14 cellular contexts compared by ENCODE assay signal in genomic region chr22:49928571-49929552, GRCh38. TPM values are rescaled to one million over a fixed set of nuclear protein-coding genes. Genes with fewer than 3 reads are reported as not detected.
DNase-seq lines count a peak whose midpoint lies in the region; ATAC-seq, FAIRE-seq and TF ChIP-seq lines count a peak whose summit lies in the region.
"Had no signal": no experiment of that assay in that cellular context is flagged by ENCODE, and none has a peak within 500 bp of the region (broad histone marks: within the 10 kb centered on the region; RNA-seq: fewer than 3 reads in every experiment).

No MANE protein-coding gene starts in this region.

- POLR2A ChIA-PET in OCI-LY7 (lab: Charles Lee) = no interaction called here

- no TSS peak for BruUV-seq in OCI-LY7 (replicated peaks; lab: Mats Ljungman, UMichigan)

- TF ChIP-seq POLR2A in right lobe of liver (IDR thresholded peaks at IDR 0.05) = no peak

- 20% methylated on average over 17 of the region's 71 CpGs for WGBS in right lobe of liver (ENCODE audit: insufficient coverage, low coverage, low lambda C conversion rate, missing lambda C conversion rate)
- WGBS in thymus = 45% methylated on average over 71 of the region's 71 CpGs

- DNase-seq in left ventricle myocardium inferior = no peak
- DNase-seq in Right ventricle myocardium inferior (ENCODE audit: missing footprints) = no peak
- DNase-seq in OCI-LY7 (ENCODE audit: low spot score) = no peak
- peak in 2 of 3 donors; percentile 36 to 62 for DNase-seq in right lobe of liver
- no peak for DNase-seq in BE2C
- DNase-seq in RCC 7860 (ENCODE audit: low spot score) = no peak
- no peak for DNase-seq in NCI-H1417 treated with DMSO at 0.1 percent for 48 hours (lab: John Stamatoyannopoulos, UW)

- no peaks in the 10 kb centered on the region for H4K20me1 ChIP-seq in OCI-LY7 (ENCODE audit: insufficient read depth, low read length)

- no peak overlapping the region for H2AFZ ChIP-seq in OCI-LY7 (ENCODE audit: low read length)

- H3K4me1 ChIP-seq in left ventricle myocardium inferior (peaks cover 52% of the 10 kb centered on the region), OCI-LY7 (ENCODE audit: insufficient read depth, low read length, poor library complexity, severe bottlenecking) (peaks cover 72% of the 10 kb centered on the region), right lobe of liver (peaks cover 0 to 15% (median 10%) of the 10 kb centered on the region in 4 donors), thymus (ENCODE audit: control insufficient read depth, insufficient read depth, low read length) (peaks cover 19% of the 10 kb centered on the region), BE2C (peaks cover 7% of the 10 kb centered on the region; the same call in 1 of the 2 replicates)

- no peaks in the 10 kb centered on the region for H3K79me2 ChIP-seq in OCI-LY7 (ENCODE audit: insufficient read depth, low read depth, low read length)

- H3K9me3 ChIP-seq in left ventricle myocardium inferior (replicated peaks) (no peaks in the 10 kb centered on the region), OCI-LY7 (ENCODE audit: low read length) (no peaks in the 10 kb centered on the region), right lobe of liver (no peaks in the 10 kb centered on the region), thymus (ENCODE audit: control insufficient read depth) (no peaks in the 10 kb centered on the region), BE2C (no peaks in the 10 kb centered on the region)
- H3K9me3 ChIP-seq: heart right ventricle, psoas muscle had no signal

- TF ChIP-seq CTCF in left ventricle myocardium inferior (IDR thresholded peaks at IDR 0.05; ENCODE audit: borderline replicate concordance) (no peak), OCI-LY7 (conservative IDR thresholded peaks at IDR 0.05; ENCODE audit: low read length) (no peak), right lobe of liver (IDR thresholded peaks at IDR 0.05) (no peak), BE2C (IDR thresholded peaks at IDR 0.05; ENCODE audit: low read depth, low read length) (no peak)

- H3K36me3 ChIP-seq in left ventricle myocardium inferior (peaks cover 16% of the 10 kb centered on the region), OCI-LY7 (ENCODE audit: insufficient read depth, low read length) (no peaks in the 10 kb centered on the region), right lobe of liver (peaks cover 0 to 5% (median 2%) of the 10 kb centered on the region in 4 donors), thymus (ENCODE audit: control insufficient read depth, insufficient read depth) (peaks cover 12% of the 10 kb centered on the region), BE2C (no peaks in the 10 kb centered on the region)

- no peak overlapping the region for H3K27ac ChIP-seq in left ventricle myocardium inferior (replicated peaks)
- no peak overlapping the region for H3K27ac ChIP-seq in OCI-LY7 (ENCODE audit: low read depth, low read length, poor library complexity, severe bottlenecking)
- H3K27ac ChIP-seq in right lobe of liver = no peak overlapping the region
- no peak overlapping the region for H3K27ac ChIP-seq in thymus (ENCODE audit: low read depth)
- H3K27ac ChIP-seq: HL-60, psoas muscle had no signal

- FAIRE-seq in RCC 7860 (lab: Jason Lieb, UNC) = no peak
- FAIRE-seq: GM19239, islet of Langerhans, TTC549 had no signal

- peak overlapping the region; percentile 27 for H3K4me3 ChIP-seq in left ventricle myocardium inferior
- no peak overlapping the region for H3K4me3 ChIP-seq in OCI-LY7 (ENCODE audit: low read depth, low read length, poor library complexity, severe bottlenecking)
- H3K4me3 ChIP-seq in right lobe of liver = no peak overlapping the region
- H3K4me3 ChIP-seq in thymus (ENCODE audit: low read length) = peak overlapping the region; percentile 23
- no peak overlapping the region for H3K4me3 ChIP-seq in BE2C (ENCODE audit: low read depth, low read length)
- H3K4me3 ChIP-seq: psoas muscle had no signal

- no peaks in the 10 kb centered on the region for H3K9me2 ChIP-seq in OCI-LY7 (ENCODE audit: insufficient read depth, low read length)

- peak overlapping the region; percentile 77; the same call in 1 of the 2 replicates for H3K4me2 ChIP-seq in OCI-LY7 (ENCODE audit: low read length)

- CTCF ChIA-PET in OCI-LY7 (lab: Charles Lee; ENCODE audit: unreplicated experiment) = no interaction called here

- no peak for ATAC-seq in Right ventricle myocardium inferior
- peak in 1 of 4 donors; percentile 3 for ATAC-seq in right lobe of liver

- intact Hi-C loops in left ventricle myocardium inferior (cut with micrococcal nuclease) = loop anchor here (10.0 kb wide), 2 partner anchors 66 to 106 kb away; no protein-coding TSS in a partner anchor
- intact Hi-C loops in Right ventricle myocardium inferior (cut with DNase I) = loop anchor here (1.0 kb wide), 1 partner anchor 101 kb away; no protein-coding TSS in a partner anchor
- intact Hi-C loops in OCI-LY7 (cut with micrococcal nuclease; ENCODE audit: unreplicated experiment) = loop anchor here (5.0 kb wide), 1 partner anchor 218 kb away; no protein-coding TSS in a partner anchor
- intact Hi-C loops in right lobe of liver (cut with DNase I) = loop anchor here (2.0 to 10.0 kb wide), 3 partner anchors 103 to 164 kb away; no protein-coding TSS in a partner anchor

- H3K27me3 ChIP-seq in left ventricle myocardium inferior (ENCODE audit: low read depth) (peaks cover 10% of the 10 kb centered on the region), right lobe of liver (no peaks in the 10 kb centered on the region), thymus (ENCODE audit: control insufficient read depth, insufficient read depth) (peaks cover 3% of the 10 kb centered on the region), BE2C (peaks cover 2% of the 10 kb centered on the region; the same call in 1 of the 2 replicates)

RNA-seq across cellular contexts. Expression of gene CRELD2, which starts 10.4 kb away (rescaled TPM):
- total RNA-seq in left ventricle myocardium inferior = 25.5 TPM
- total RNA-seq in Right ventricle myocardium inferior = 30.6 TPM
- total RNA-seq in OCI-LY7 (2014; rRNA removed; shearing (Covaris generic)) = 32.5 and 35.3 TPM in 2 replicates
- total RNA-seq in OCI-LY7 (2022) = 27.4 and 32.0 TPM in 2 replicates
- 10 to 100 TPM; 26.0 to 56.4 (median 47.8) TPM for total RNA-seq in right lobe of liver
- 24.3 TPM for polyA plus RNA-seq in thymus
- polyA plus RNA-seq in BE2C (2012; ENCODE audit: insufficient read depth, insufficient read length, low read depth) = 33.2 TPM

RNA-seq across cellular contexts. Expression of gene ALG12, which starts 10.6 kb away (rescaled TPM):
- total RNA-seq in left ventricle myocardium inferior (17.0 TPM), Right ventricle myocardium inferior (16.4 TPM), OCI-LY7 (2022) (11.4 and 14.0 TPM in 2 replicates), right lobe of liver (10 to 100 TPM; 15.1 to 19.0 (median 16.6) TPM)
- 6.4 and 11.7 TPM in 2 replicates for total RNA-seq in OCI-LY7 (2014; rRNA removed; shearing (Covaris generic))
- 9.1 TPM for polyA plus RNA-seq in thymus
- polyA plus RNA-seq in BE2C (2012; ENCODE audit: insufficient read depth, insufficient read length, low read depth) = 36.3 TPM

RNA-seq across cellular contexts. Expression of gene PIM3, which starts 31.7 kb away (rescaled TPM):
- total RNA-seq in left ventricle myocardium inferior (57.1 TPM), Right ventricle myocardium inferior (56.9 TPM), OCI-LY7 (2022) (60.5 and 66.5 TPM in 2 replicates), right lobe of liver (10 to 100 TPM; 26.7 to 64.4 (median 32.8) TPM)
- 74.3 and 81.7 TPM in 2 replicates for total RNA-seq in OCI-LY7 (2014; rRNA removed; shearing (Covaris generic))
- 57.6 TPM for polyA plus RNA-seq in thymus
- 286 TPM for polyA plus RNA-seq in BE2C (2012; ENCODE audit: insufficient read depth, insufficient read length, low read depth)

Comparison
In these comparisons a context has a peak if more than half of its experiments do, and no peak if none do; other contexts are left out.
1. DNase-seq: peak in right lobe of liver (2 of 3); none in left ventricle myocardium inferior (single experiment), Right ventricle myocardium inferior (single experiment), OCI-LY7 (single experiment), BE2C (single experiment), RCC 7860 (single experiment) and NCI-H1417 treated with DMSO at 0.1 percent for 48 hours (single experiment).
2. H3K4me3 ChIP-seq: peak in left ventricle myocardium inferior (single experiment) and thymus (single experiment); none in OCI-LY7 (single experiment), right lobe of liver (0 of 3) and BE2C (single experiment).